11 cellular contexts compared by ENCODE assay signal in the genomic region with DNA sequence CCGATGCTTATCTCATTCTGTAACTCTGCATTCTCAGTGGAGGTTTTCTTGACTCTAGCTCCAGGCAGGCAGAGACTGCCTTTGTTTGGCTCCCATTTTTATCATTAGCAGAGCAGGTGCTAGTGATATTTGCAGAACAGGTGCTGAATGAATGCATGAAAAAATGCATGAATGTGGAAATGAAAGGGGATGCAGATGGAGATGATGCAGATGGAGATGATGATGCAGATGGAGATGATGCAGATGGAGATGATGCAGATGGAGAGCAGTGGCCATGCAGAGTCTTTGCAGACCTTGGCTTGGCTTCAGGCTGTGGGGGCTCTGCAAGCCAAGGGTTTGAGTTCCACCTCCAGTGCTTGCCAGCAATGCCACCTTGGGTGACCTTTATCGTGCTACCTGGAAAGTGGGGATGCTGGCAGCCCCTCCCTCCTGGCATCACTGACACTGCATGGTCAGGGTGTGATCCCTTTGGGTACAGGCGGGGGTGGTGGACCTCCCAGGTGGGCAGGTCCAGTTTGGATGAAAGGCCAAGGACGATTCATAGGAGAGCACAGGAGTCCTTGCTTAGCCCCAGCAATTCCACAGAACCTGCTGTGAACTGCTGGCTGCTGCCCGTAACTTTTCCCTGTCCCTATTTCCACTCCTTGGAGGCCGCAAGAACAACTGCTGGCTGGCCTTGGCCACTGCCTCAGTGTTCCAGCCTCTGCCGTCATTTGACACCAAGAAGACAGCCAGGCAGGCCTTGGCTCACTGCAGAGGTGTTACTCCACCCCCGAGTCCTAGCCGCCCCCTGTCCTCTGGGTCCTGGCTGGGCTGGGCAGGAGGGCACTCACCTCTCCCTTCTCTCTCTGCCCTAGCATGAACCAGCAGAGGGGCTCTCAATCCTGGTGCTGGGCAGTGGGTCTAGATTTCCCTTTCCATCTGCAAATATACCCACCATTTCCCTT. TPM values are rescaled to one million over a fixed set of nuclear protein-coding genes. Genes with fewer than 3 reads are reported as not detected.
A peak's percentile ranks its signal among the peaks of the same experiment; 100 is the strongest.
DNase-seq lines count a peak whose midpoint lies in the region; ATAC-seq, FAIRE-seq and TF ChIP-seq lines count a peak whose summit lies in the region.
"Had no signal": no experiment of that assay in that cellular context is flagged by ENCODE, and none has a peak within 500 bp of the region (broad histone marks: within the 10 kb centered on the region; RNA-seq: fewer than 3 reads in every experiment).

No MANE protein-coding gene starts in this region.

- H3K9ac ChIP-seq in kidney (ENCODE audit: low read length in 2 of 2) = no peak overlapping the region

- intact Hi-C loops in body of pancreas (cut with DNase I) = no loop called here
- intact Hi-C loops in kidney (cut with DNase I) = no loop called here
- intact Hi-C loops in gastrocnemius medialis (cut with DNase I; ENCODE audit: low total_unique reads) = loop anchor here (10.0 kb wide), 3 partner anchors 188 to 898 kb away; a partner anchor contains a TSS

- TF ChIP-seq CTCF in body of pancreas (IDR thresholded peaks at IDR 0.05) = no peak
- TF ChIP-seq CTCF in kidney (IDR thresholded peaks at IDR 0.05; ENCODE audit: borderline replicate concordance, extremely low read depth, insufficient read depth) = no peak
- TF ChIP-seq CTCF in gastrocnemius medialis (IDR thresholded peaks at IDR 0.05 in 4 of 5, conservative IDR thresholded peaks at IDR 0.05 in 1 of 5) = no peak

- H3K4me1 ChIP-seq in body of pancreas (peaks cover 68% of the 10 kb centered on the region), kidney (ENCODE audit: control insufficient read depth in 1 of 2, insufficient read depth in 1 of 2, low read depth in 1 of 2, low read length in 2 of 2) (peaks cover 54 to 63% of the 10 kb centered on the region in 2 donors), gastrocnemius medialis (peaks cover 92 to 95% of the 10 kb centered on the region in 2 donors)

- WGBS in body of pancreas, 2 donors = 48 to 53% methylated on average over 5 to 9 of the region's 9 CpGs

- in situ Hi-C loops in gastrocnemius medialis (cut with MboI; ENCODE audit: low sequenced_read_pairs in 4 of 4) = loop anchor here in 2 of 4 donors (5.0 to 10.0 kb wide), 2 partner anchors 72 to 100 kb away; no protein-coding TSS in a partner anchor

- no peaks in the 10 kb centered on the region for H3K27me3 ChIP-seq in body of pancreas
- no peaks in the 10 kb centered on the region for H3K27me3 ChIP-seq in gastrocnemius medialis

- H3K4me3 ChIP-seq in body of pancreas (no peak overlapping the region), kidney (ENCODE audit: low read length in 2 of 2) (no peak overlapping the region), gastrocnemius medialis (peak overlapping the region in 3 of 4 donors; percentile 10 to 23 (median 18))

- H3K36me3 ChIP-seq in body of pancreas (replicated peaks in 1 of 2; ENCODE audit: insufficient read depth in 1 of 2, low read depth in 2 of 2) (no peaks in the 10 kb centered on the region), kidney (ENCODE audit: control insufficient read depth in 1 of 2, insufficient read depth in 2 of 2, low read length in 2 of 2) (no peaks in the 10 kb centered on the region), gastrocnemius medialis (no peaks in the 10 kb centered on the region)

- no peak for FAIRE-seq in kidney (lab: Jason Lieb, UNC)
- FAIRE-seq: islet of Langerhans had no signal

- H3K9me3 ChIP-seq in body of pancreas (no peaks in the 10 kb centered on the region), kidney (ENCODE audit: control insufficient read depth in 1 of 2, low read length in 2 of 2) (no peaks in the 10 kb centered on the region), gastrocnemius medialis (no peaks in the 10 kb centered on the region)

- TF ChIP-seq POLR2A in body of pancreas (IDR thresholded peaks at IDR 0.05) = no peak
- peak; percentile 51 to 65 for TF ChIP-seq POLR2A in gastrocnemius medialis (IDR thresholded peaks at IDR 0.05)

- no peak for ATAC-seq in body of pancreas
- peak; percentile 60 to 61 for ATAC-seq in gastrocnemius medialis
- ATAC-seq in SK-N-SH treated with all-trans-retinoic acid at 6 μM for 48 hours = no peak
- no peak for ATAC-seq in HG03565 (IDR thresholded peaks at IDR 0.05; ENCODE audit: unreplicated experiment)
- ATAC-seq in HG03432 (IDR thresholded peaks at IDR 0.05; ENCODE audit: unreplicated experiment) = no peak

- DNase-seq in ELF-1 (ENCODE audit: low read depth, low spot score) (peak; percentile 37), body of pancreas (peak in 2 of 4 donors; percentile 42 to 86), kidney (no peak), gastrocnemius medialis (peak; percentile 94 to 99)
- no peak for DNase-seq in effector CD4-positive, alpha-beta T cell
- DNase-seq: activated CD4-positive, alpha-beta T cell treated with anti-CD3 and anti-CD28 coated beads, Interleukin-2, amount 50 U/mL, for 1 hour had no signal

- H3K27ac ChIP-seq in body of pancreas (peak overlapping the region; percentile 80 to 89 (median 87)), kidney (ENCODE audit: low read depth in 2 of 2, low read length in 2 of 2) (peak overlapping the region; percentile 53 to 93), gastrocnemius medialis (peak overlapping the region; percentile 85 to 98 (median 94))
- H3K27ac ChIP-seq: C4-2B had no signal

TF ChIP-seq in SK-N-SH treated with all-trans-retinoic acid at 6 μM for 48 hours, 23 proteins besides CTCF, POLR2A, EP300 and RAD21:
- TF ChIP-seq GLIS3 (CRISPR knock-in tag; IDR thresholded peaks at IDR 0.05) (no peak), ZNF565 (CRISPR knock-in tag; conservative IDR thresholded peaks at IDR 0.05; ENCODE audit: low read depth) (no peak), OSR1 (CRISPR knock-in tag; IDR thresholded peaks at IDR 0.05) (no peak), ARNTL (CRISPR knock-in tag; IDR thresholded peaks at IDR 0.05; ENCODE audit: borderline replicate concordance, low read depth) (no peak), ESRRG (CRISPR knock-in tag; IDR thresholded peaks at IDR 0.05) (no peak), ZFP30 (CRISPR knock-in tag; IDR thresholded peaks at IDR 0.05) (no peak), ISL1 (CRISPR knock-in tag; IDR thresholded peaks at IDR 0.05) (no peak)

RNA-seq across cellular contexts. Expression of a gene that starts 33.0 kb away (rescaled TPM):
- total RNA-seq in body of pancreas = 10 to 100 TPM; 46.5 to 93.1 TPM
- total RNA-seq in kidney = 183 TPM
- polyA plus RNA-seq in kidney (ENCODE audit: insufficient read depth, low read depth, low replicate concordance) = 88.0 TPM
- 100 to 1,000 TPM in 1 of 4 donors, 10 to 100 TPM in 3; 54.4 to 108 (median 88.0) TPM for total RNA-seq in gastrocnemius medialis

Comparison
In these comparisons a context has a peak if more than half of its experiments do, and no peak if none do; other contexts are left out.
1. DNase-seq: peak in ELF-1 (single experiment) and gastrocnemius medialis (2 of 2); none in kidney (single experiment) and effector CD4-positive, alpha-beta T cell (single experiment).
2. ATAC-seq: peak in gastrocnemius medialis (2 of 2); none in body of pancreas (single experiment), SK-N-SH treated with all-trans-retinoic acid at 6 μM for 48 hours (single experiment), HG03565 (single experiment) and HG03432 (single experiment).
3. H3K4me3 ChIP-seq: peak in gastrocnemius medialis (3 of 4); none in body of pancreas (0 of 2) and kidney (0 of 2).
4. POLR2A ChIP-seq: peak in gastrocnemius medialis (2 of 2); none in body of pancreas (0 of 3).
5. Peak in every context shown above with its lines, with median percentiles within 50 percentile points of each other: H3K27ac ChIP-seq.